ENCODE assay signal across 17 cellular contexts in genomic region chr12:49777341-49777740, GRCh38.
"Had no signal": no experiment of that assay in that cellular context is flagged by ENCODE, and none has a peak within 500 bp of the region (broad histone marks: within the 10 kb centered on the region; RNA-seq: fewer than 3 reads in every experiment).

No MANE protein-coding gene starts in this region.

- H3K36me3 Mint-ChIP-seq: naive B cell had no signal

- H3K27ac Mint-ChIP-seq: nephron; stimulated activated naive B cell treated with anti-CD40 and anti-IgM and Interleukin-4, amounts not matched to agents 10 μg/mL and 1 μg/mL and 100 μg/mL, for 72 hours had no signal

- H3K27me3 ChIP-seq: esophagus squamous epithelium, right lobe of liver had no signal

- H3K9ac ChIP-seq: parathyroid adenoma had no signal

- H3K79me2 ChIP-seq: parathyroid adenoma had no signal

- H3K9me3 ChIP-seq: esophagus squamous epithelium, psoas muscle, right lobe of liver had no signal

- DNase-seq: effector memory CD4-positive, alpha-beta T cell; esophagus squamous epithelium; foreskin fibroblast; left colon; left ventricle myocardium superior; naive B cell; psoas muscle; right lobe of liver; spleen; stimulated activated CD4-positive, alpha-beta T cell treated with anti-CD3 and anti-CD28 coated beads, Interleukin-15, amount 100 ng/mL, for 24 hours; stimulated activated CD4-positive, alpha-beta T cell treated with anti-CD3 and anti-CD28 coated beads, Interleukin-1b, Interleukin-23, amount 100 ng/mL, for 48 hours; stimulated activated CD4-positive, alpha-beta T cell treated with anti-CD3 and anti-CD28 coated beads, Interleukin-4, amount 100 ng/mL, for 24 hours; trophoblast cell had no signal

- H3K4me1 ChIP-seq: right lobe of liver had no signal

- H3K9me3 Mint-ChIP-seq: nephron had no signal

- H3K4me3 ChIP-seq: esophagus squamous epithelium, lung, psoas muscle, right lobe of liver, spleen had no signal

- H3K27ac ChIP-seq: esophagus squamous epithelium, parathyroid adenoma, psoas muscle, right lobe of liver, spleen had no signal

- H3K4me3 Mint-ChIP-seq: nephron had no signal

- H3K36me3 ChIP-seq: esophagus squamous epithelium, right lobe of liver, spleen had no signal
